Comparison of ENCODE assay signal across 1 cellular context in the genomic region with DNA sequence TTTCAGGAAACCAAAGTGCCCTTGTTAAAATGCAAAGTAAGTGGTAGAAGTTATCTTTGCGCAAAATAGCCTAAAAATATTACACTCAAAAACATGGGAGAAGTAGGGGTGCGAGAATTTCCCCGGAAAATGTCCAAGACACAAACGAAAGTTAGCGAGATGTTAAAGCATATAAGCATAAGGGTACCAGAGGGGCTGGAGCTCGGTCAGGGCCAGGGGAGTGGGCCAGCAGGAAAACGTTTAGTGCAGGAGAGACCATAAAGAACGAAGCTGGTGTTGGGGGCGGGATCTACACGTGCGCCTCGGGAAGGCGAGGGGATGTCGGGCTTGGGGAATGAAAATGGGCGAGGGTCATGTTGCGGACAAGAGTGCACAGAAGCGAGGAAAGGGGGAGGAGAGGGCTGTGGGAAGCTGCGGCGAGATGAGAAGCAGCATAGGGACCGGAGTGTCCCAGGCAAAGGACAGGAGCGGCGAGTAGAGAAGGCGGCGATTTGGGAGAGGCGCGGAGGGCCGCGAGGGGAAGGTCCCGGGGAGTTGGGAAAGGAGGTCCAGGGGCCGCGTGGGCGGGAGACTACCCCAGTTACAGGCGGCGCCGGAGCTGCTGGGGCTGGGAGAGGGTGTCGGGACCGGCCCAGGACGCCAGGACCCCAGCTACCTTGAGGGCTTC.
TF ChIP-seq lines count a peak whose summit lies in the region.

No MANE protein-coding gene starts in this region.

TF ChIP-seq in liver, 16 proteins besides CTCF, POLR2A, EP300 and RAD21:
- TF ChIP-seq, protein P1, sequence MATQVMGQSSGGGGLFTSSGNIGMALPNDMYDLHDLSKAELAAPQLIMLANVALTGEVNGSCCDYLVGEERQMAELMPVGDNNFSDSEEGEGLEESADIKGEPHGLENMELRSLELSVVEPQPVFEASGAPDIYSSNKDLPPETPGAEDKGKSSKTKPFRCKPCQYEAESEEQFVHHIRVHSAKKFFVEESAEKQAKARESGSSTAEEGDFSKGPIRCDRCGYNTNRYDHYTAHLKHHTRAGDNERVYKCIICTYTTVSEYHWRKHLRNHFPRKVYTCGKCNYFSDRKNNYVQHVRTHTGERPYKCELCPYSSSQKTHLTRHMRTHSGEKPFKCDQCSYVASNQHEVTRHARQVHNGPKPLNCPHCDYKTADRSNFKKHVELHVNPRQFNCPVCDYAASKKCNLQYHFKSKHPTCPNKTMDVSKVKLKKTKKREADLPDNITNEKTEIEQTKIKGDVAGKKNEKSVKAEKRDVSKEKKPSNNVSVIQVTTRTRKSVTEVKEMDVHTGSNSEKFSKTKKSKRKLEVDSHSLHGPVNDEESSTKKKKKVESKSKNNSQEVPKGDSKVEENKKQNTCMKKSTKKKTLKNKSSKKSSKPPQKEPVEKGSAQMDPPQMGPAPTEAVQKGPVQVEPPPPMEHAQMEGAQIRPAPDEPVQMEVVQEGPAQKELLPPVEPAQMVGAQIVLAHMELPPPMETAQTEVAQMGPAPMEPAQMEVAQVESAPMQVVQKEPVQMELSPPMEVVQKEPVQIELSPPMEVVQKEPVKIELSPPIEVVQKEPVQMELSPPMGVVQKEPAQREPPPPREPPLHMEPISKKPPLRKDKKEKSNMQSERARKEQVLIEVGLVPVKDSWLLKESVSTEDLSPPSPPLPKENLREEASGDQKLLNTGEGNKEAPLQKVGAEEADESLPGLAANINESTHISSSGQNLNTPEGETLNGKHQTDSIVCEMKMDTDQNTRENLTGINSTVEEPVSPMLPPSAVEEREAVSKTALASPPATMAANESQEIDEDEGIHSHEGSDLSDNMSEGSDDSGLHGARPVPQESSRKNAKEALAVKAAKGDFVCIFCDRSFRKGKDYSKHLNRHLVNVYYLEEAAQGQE (IDR thresholded peaks at IDR 0.05): no peak
- TF ChIP-seq EGR1 (IDR thresholded peaks at IDR 0.05; ENCODE audit: low read depth in 2 of 2): peak; percentile 51 to 59
